ENCODE assay signal across 26 cellular contexts in the genomic region with DNA sequence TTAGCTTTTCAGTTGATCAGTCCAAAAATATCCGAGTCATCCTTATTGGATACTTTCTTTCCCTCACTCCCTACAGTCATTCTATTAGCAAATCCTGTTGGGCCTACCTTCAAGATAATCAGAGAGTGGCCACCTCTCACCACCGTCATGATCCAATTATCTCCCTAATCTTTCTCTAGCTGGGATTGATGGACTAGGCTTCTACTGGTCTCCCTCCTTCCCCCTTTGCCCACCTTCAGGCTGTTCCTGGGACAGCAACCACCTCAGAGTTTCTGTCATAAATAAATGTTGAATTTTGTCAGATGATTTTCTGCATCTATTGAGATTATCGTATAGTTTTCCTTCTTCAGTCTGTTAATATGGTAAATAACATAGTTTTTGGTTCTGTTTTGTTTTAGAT. TPM values are rescaled to one million over a fixed set of nuclear protein-coding genes. Genes with fewer than 3 reads are reported as not detected.
"Had no signal": no experiment of that assay in that cellular context is flagged by ENCODE, and none has a peak within 500 bp of the region (broad histone marks: within the 10 kb centered on the region; RNA-seq: fewer than 3 reads in every experiment).

No MANE protein-coding gene starts in this region.

- H3K4me1 ChIP-seq: left lung, pancreas, prostate gland, tibial nerve, uterus had no signal

- H3K27ac ChIP-seq: left lung, pancreas, prostate gland, skin epidermis, tibial nerve, uterus had no signal

- H3K27me3 ChIP-seq: left lung, pancreas, tibial nerve, uterus had no signal

- H3K9me3 ChIP-seq: left lung, mucosa of descending colon, pancreas, prostate gland, tibial nerve, uterus had no signal

- FAIRE-seq: keratinocyte, pancreas had no signal

- H3K4me3 ChIP-seq: left lung, lung, mucosa of descending colon, pancreas, prostate gland, skin epidermis, tibial nerve, uterus had no signal

- H3K36me3 ChIP-seq: left lung, pancreas, prostate gland, tibial nerve, uterus had no signal

- DNase-seq: hippocampal formation; kidney glomerular epithelial cell; left cardiac atrium; left lung; midbrain; mucosa of descending colon; naive thymus-derived CD4-positive, alpha-beta T cell; nucleus accumbens; pancreas; retina; right cardiac atrium; stimulated activated CD4-positive, alpha-beta T cell treated with anti-CD3 and anti-CD28 coated beads, Interleukin-12 subunit alpha, Interleukin-12 subunit beta, amount 100 ng/mL, for 4 hours; stimulated activated CD4-positive, alpha-beta T cell treated with anti-CD3 and anti-CD28 coated beads, Interleukin-15, amount 100 ng/mL, for 24 hours; stimulated activated CD4-positive, alpha-beta T cell treated with anti-CD3 and anti-CD28 coated beads, Interleukin-2, amount 100 ng/mL, for 24 hours; stimulated activated CD4-positive, alpha-beta T cell treated with anti-CD3 and anti-CD28 coated beads, Interleukin-4, amount 100 ng/mL, for 1 hour; stimulated activated naive CD4-positive, alpha-beta T cell treated with Interleukin-2 at 50 U/mL for 16 hours; stimulated activated naive CD8-positive, alpha-beta T cell treated with anti-CD3 and anti-CD28 coated beads, Interleukin-15, amount 100 ng/mL, for 72 hours; substantia nigra; uterus had no signal

- ATAC-seq: left cardiac atrium; left lung; mucosa of descending colon; naive thymus-derived CD4-positive, alpha-beta T cell; natural killer cell treated with Interleukin-12 subunit alpha and Interleukin-12 subunit beta and Interleukin-15 and Interleukin-18, amount 100 ng/mL, for 72 hours; pancreas; right cardiac atrium; sciatic nerve; stimulated activated naive CD8-positive, alpha-beta T cell treated with anti-CD3 and anti-CD28 coated beads, Interleukin-15, amount 100 ng/mL, for 72 hours had no signal

RNA-seq across cellular contexts. Expression of gene RHBDL3, which starts 16.2 kb away (rescaled TPM):
- polyA plus RNA-seq: keratinocyte; naive thymus-derived CD4-positive, alpha-beta T cell had no signal
